10 cellular contexts compared by ENCODE assay signal in genomic region chr2:36561223-36561944, GRCh38. TPM values are rescaled to one million over a fixed set of nuclear protein-coding genes. Genes with fewer than 3 reads are reported as not detected.
DNase-seq lines count a peak whose midpoint lies in the region; ATAC-seq and TF ChIP-seq lines count a peak whose summit lies in the region.
"Had no signal": no experiment of that assay in that cellular context is flagged by ENCODE, and none has a peak within 500 bp of the region (broad histone marks: within the 10 kb centered on the region; RNA-seq: fewer than 3 reads in every experiment).

No MANE protein-coding gene starts in this region.

- H3K27me3 Mint-ChIP-seq in osteocyte (ENCODE audit: unreplicated experiment) (no peaks in the 10 kb centered on the region), T-helper 17 cell (no peaks in the 10 kb centered on the region)
- H3K27me3 Mint-ChIP-seq: IgD-negative memory B cell had no signal

- H3K9me3 ChIP-seq in RWPE2 (ENCODE audit: severe bottlenecking) (no peaks in the 10 kb centered on the region), fibroblast of lung (ENCODE audit: control insufficient read depth, insufficient read depth, low read depth, low read length) (no peaks in the 10 kb centered on the region), T-helper 17 cell (ENCODE audit: control insufficient read depth, low read length, poor library complexity, severe bottlenecking) (no peaks in the 10 kb centered on the region)

- no peaks in the 10 kb centered on the region for H4K20me1 ChIP-seq in fibroblast of lung (ENCODE audit: control insufficient read depth, extremely low read depth, insufficient read depth, low read length)

- no peaks in the 10 kb centered on the region for H3K27me3 ChIP-seq in RWPE2 (ENCODE audit: insufficient read depth, poor library complexity, severe bottlenecking)
- no peaks in the 10 kb centered on the region for H3K27me3 ChIP-seq in fibroblast of lung (ENCODE audit: control insufficient read depth, insufficient read depth, low read length)

- H3K4me1 Mint-ChIP-seq in osteocyte (ENCODE audit: unreplicated experiment) (peaks cover 53% of the 10 kb centered on the region), T-helper 17 cell (peaks cover 16% of the 10 kb centered on the region)

- H3K4me3 ChIP-seq in RWPE2 (ENCODE audit: severe bottlenecking) (no peak overlapping the region), fibroblast of lung (replicated peaks in 1 of 4; ENCODE audit: control extremely low read depth in 1 of 4, insufficient read depth in 1 of 4, low read depth in 3 of 4, low read length in 4 of 4) (no peak overlapping the region)

- ATAC-seq in RWPE2 (ENCODE audit: low read depth) = peak; percentile 89
- ATAC-seq in T-helper 17 cell = no peak

- peak; percentile 98 for DNase-seq in ELR (ENCODE audit: low read depth)
- DNase-seq in RWPE2 (ENCODE audit: low spot score) = no peak
- peak; percentile 86 to 98 for DNase-seq in fibroblast of lung (ENCODE audit: low read depth in 2 of 2)
- DNase-seq in osteocyte (ENCODE audit: extremely low spot score, unreplicated experiment) = no peak
- DNase-seq in T-helper 17 cell = no peak
- DNase-seq in NCI-H146 treated with DMSO at 0.1 percent for 48 hours (lab: John Stamatoyannopoulos, UW; ENCODE audit: unreplicated experiment) = no peak
- no peak for DNase-seq in stimulated activated CD4-positive, alpha-beta T cell treated with anti-CD3 and anti-CD28 coated beads, Interleukin-2, amount 100 ng/mL, for 48 hours
- no peak for DNase-seq in activated naive CD4-positive, alpha-beta T cell treated with anti-CD3 and anti-CD28 coated beads, Interleukin-2, amount 50 U/mL, for 16 hours
- DNase-seq: midbrain had no signal

- peak overlapping the region; percentile 96 for H3K27ac ChIP-seq in RWPE2 (ENCODE audit: poor library complexity, severe bottlenecking)
- peak overlapping the region; percentile 80 for H3K27ac ChIP-seq in fibroblast of lung (ENCODE audit: insufficient read depth, low read length)

- H3K36me3 Mint-ChIP-seq in osteocyte (ENCODE audit: unreplicated experiment) (peaks cover 11% of the 10 kb centered on the region), T-helper 17 cell (ENCODE audit: low read depth) (peaks cover 10% of the 10 kb centered on the region)

- H3K27ac Mint-ChIP-seq in osteocyte (ENCODE audit: unreplicated experiment) = peak overlapping the region; percentile 91
- no peak overlapping the region for H3K27ac Mint-ChIP-seq in T-helper 17 cell
- H3K27ac Mint-ChIP-seq: IgD-negative memory B cell had no signal

- no peak overlapping the region for H3K9ac ChIP-seq in fibroblast of lung (ENCODE audit: insufficient read depth, low read length)

- H3K4me2 ChIP-seq in fibroblast of lung (ENCODE audit: extremely low read depth, insufficient read depth, low read length) = peak overlapping the region; percentile 78

- H3K4me1 ChIP-seq in RWPE2 (ENCODE audit: insufficient read depth, poor library complexity, severe bottlenecking) (peaks cover 51% of the 10 kb centered on the region), fibroblast of lung (ENCODE audit: control insufficient read depth, extremely low read depth, insufficient read depth, low read length) (peaks cover 22% of the 10 kb centered on the region)

- no peak overlapping the region for H2AFZ ChIP-seq in fibroblast of lung (ENCODE audit: low read length)

- peaks cover 37% of the 10 kb centered on the region for H3K36me3 ChIP-seq in RWPE2 (ENCODE audit: low read depth)
- H3K36me3 ChIP-seq in fibroblast of lung (ENCODE audit: control insufficient read depth, insufficient read depth, low read length) = peaks cover 5% of the 10 kb centered on the region

- peak overlapping the region; percentile 36 for H3K4me3 Mint-ChIP-seq in osteocyte (ENCODE audit: unreplicated experiment)
- no peak overlapping the region for H3K4me3 Mint-ChIP-seq in T-helper 17 cell
- H3K4me3 Mint-ChIP-seq: IgD-negative memory B cell had no signal

- H3K9me3 Mint-ChIP-seq in osteocyte (ENCODE audit: unreplicated experiment) = no peaks in the 10 kb centered on the region
- H3K9me3 Mint-ChIP-seq: IgD-negative memory B cell had no signal

- no peak for TF ChIP-seq CTCF in RWPE2 (IDR thresholded peaks at IDR 0.05; ENCODE audit: poor library complexity, severe bottlenecking)
- no peak for TF ChIP-seq CTCF in fibroblast of lung (conservative IDR thresholded peaks at IDR 0.05 in 1 of 2, IDR thresholded peaks at IDR 0.05 in 1 of 2; ENCODE audit: low read depth in 1 of 2, low read length in 2 of 2)
- no peak for TF ChIP-seq CTCF in osteocyte (IDR thresholded peaks at IDR 0.05)

- peaks cover 33% of the 10 kb centered on the region for H3K79me2 ChIP-seq in fibroblast of lung (ENCODE audit: control insufficient read depth, insufficient read depth, low read length)

RNA-seq across cellular contexts. Expression of gene FEZ2, which starts 36.6 kb away (rescaled TPM):
- total RNA-seq in fibroblast of lung (55.2 and 64.7 TPM in 2 replicates), osteocyte (50.5 and 52.9 TPM in 2 replicates), T-helper 17 cell (10 to 100 TPM; 11.4 to 15.5 TPM)
- 59.7 and 86.9 TPM in 2 replicates for polyA plus RNA-seq in fibroblast of lung
- 56.6 and 73.1 TPM in 2 replicates for polyA plus RNA-seq in fibroblast of lung (2012)
- polyA minus RNA-seq in fibroblast of lung (ENCODE audit: low replicate concordance) = 4.0 and 7.9 TPM in 2 replicates

Comparison
In these comparisons a context has a peak if more than half of its experiments do, and no peak if none do; other contexts are left out.
1. DNase-seq: peak in ELR (single experiment) and fibroblast of lung (2 of 2); none in RWPE2 (single experiment), osteocyte (single experiment), T-helper 17 cell (0 of 3), NCI-H146 treated with DMSO at 0.1 percent for 48 hours (single experiment), stimulated activated CD4-positive, alpha-beta T cell treated with anti-CD3 and anti-CD28 coated beads, Interleukin-2, amount 100 ng/mL, for 48 hours (0 of 2) and activated naive CD4-positive, alpha-beta T cell treated with anti-CD3 and anti-CD28 coated beads, Interleukin-2, amount 50 U/mL, for 16 hours (single experiment).